15 cellular contexts compared by ENCODE assay signal in genomic region chr1:33332881-33333280, GRCh38. TPM values are rescaled to one million over a fixed set of nuclear protein-coding genes. Genes with fewer than 3 reads are reported as not detected.
A peak's percentile ranks its signal among the peaks of the same experiment; 100 is the strongest.
DNase-seq lines count a peak whose midpoint lies in the region; ATAC-seq and TF ChIP-seq lines count a peak whose summit lies in the region.
"Had no signal": no experiment of that assay in that cellular context is flagged by ENCODE, and none has a peak within 500 bp of the region (broad histone marks: within the 10 kb centered on the region; RNA-seq: fewer than 3 reads in every experiment).

No MANE protein-coding gene starts in this region.

- no CpG with 5 or more reads among the region's 5 CpGs for WGBS in mesendoderm (ENCODE audit: extremely low coverage, insufficient coverage, low lambda C conversion rate)

- ATAC-seq in HG02852 (IDR thresholded peaks at IDR 0.05; ENCODE audit: unreplicated experiment) = no peak
- ATAC-seq: body of pancreas; K562; stimulated activated memory B cell treated with anti-CD40 and anti-IgM and Interleukin-4, amounts not matched to agents 10 μg/mL and 1 μg/mL and 100 μg/mL, for 72 hours had no signal

- H3K4me1 ChIP-seq in mesendoderm (ENCODE audit: control insufficient read depth, low read depth, low read length) = peaks cover 3% of the 10 kb centered on the region
- peaks cover 42% of the 10 kb centered on the region for H3K4me1 ChIP-seq in stomach smooth muscle (ENCODE audit: control insufficient read depth, insufficient read depth, low read length)

- POLR2A ChIA-PET in RWPE1 (lab: Yijun Ruan, JAX; ENCODE audit: low non-redundant PET) = no interaction called here

- H3K27ac ChIP-seq in RWPE1 (peak overlapping the region; percentile 70), cingulate gyrus (ENCODE audit: low read depth, low read length) (peak overlapping the region; percentile 67), mesendoderm (ENCODE audit: low read depth, low read length) (no peak overlapping the region), stomach smooth muscle (ENCODE audit: low read length) (peak overlapping the region; percentile 79)

- H2BK15ac ChIP-seq in mesendoderm (replicated peaks; ENCODE audit: low read depth) = no peak overlapping the region

- H3K36me3 ChIP-seq in mesendoderm (ENCODE audit: control insufficient read depth, insufficient read depth, low read length) = peaks cover 3% of the 10 kb centered on the region
- H3K36me3 ChIP-seq in stomach smooth muscle (ENCODE audit: control insufficient read depth in 2 of 2, insufficient read depth in 2 of 2, low read length in 2 of 2) = peaks cover 45 to 53% of the 10 kb centered on the region in 2 donors

- H3K4me2 ChIP-seq in mesendoderm (ENCODE audit: low read length) = no peak overlapping the region

- H3K79me2 ChIP-seq in mesendoderm (ENCODE audit: control insufficient read depth, insufficient read depth, low read length) = no peaks in the 10 kb centered on the region

- H3K4ac ChIP-seq in mesendoderm (ENCODE audit: low read depth, low read length) = no peak overlapping the region

- CTCF ChIA-PET in RWPE1 (lab: Yijun Ruan, JAX) = interaction anchor here (0.7 kb wide), 1 partner anchor 123 kb away, joined by 3 read pairs; no protein-coding TSS in a partner anchor

- H3K9me3 ChIP-seq in stomach smooth muscle (ENCODE audit: control insufficient read depth in 2 of 2, low read length in 2 of 2) = no peaks in the 10 kb centered on the region
- H3K9me3 ChIP-seq: body of pancreas had no signal

- H3K23ac ChIP-seq in mesendoderm (ENCODE audit: low read length) = peak overlapping the region; percentile 11

- DNase-seq in RWPE1 (ENCODE audit: low spot score) = no peak
- no peak for DNase-seq in mesendoderm
- DNase-seq in activated CD8-positive, alpha-beta memory T cell treated with anti-CD3 and anti-CD28 coated beads, Interleukin-2, amount 50 U/mL, for 48 hours = no peak
- DNase-seq in UCSD-AML1 (lab: John Stamatoyannopoulos, UW; ENCODE audit: unreplicated experiment) = no peak
- no peak for DNase-seq in DMS53 (lab: John Stamatoyannopoulos, UW)
- DNase-seq: CD4-positive, alpha-beta T cell; NCI-H146; NCI-H526 treated with DMSO at 0.1 percent for 48 hours; SIG-M5 had no signal

- no peak overlapping the region for H4K5ac ChIP-seq in mesendoderm (ENCODE audit: low read length)

- H4K8ac ChIP-seq in mesendoderm (ENCODE audit: low read depth, low read length) = no peak overlapping the region

- H3K56ac ChIP-seq in mesendoderm (ENCODE audit: low read length) = no peak overlapping the region

- H3K79me1 ChIP-seq in mesendoderm (ENCODE audit: low read length) = peaks cover 2% of the 10 kb centered on the region

- H3K27me3 ChIP-seq in mesendoderm (ENCODE audit: insufficient read depth, low read length, poor library complexity) = no peaks in the 10 kb centered on the region
- H3K27me3 ChIP-seq in stomach smooth muscle (ENCODE audit: control insufficient read depth in 1 of 2, insufficient read depth in 2 of 2, low read length in 2 of 2) = no peaks in the 10 kb centered on the region
- H3K27me3 ChIP-seq: body of pancreas had no signal

- no peak for TF ChIP-seq CTCF in RWPE1 (conservative IDR thresholded peaks at IDR 0.05; ENCODE audit: low read depth)

- H2AK5ac ChIP-seq in mesendoderm (ENCODE audit: low read length) = no peak overlapping the region

- H3K4me3 ChIP-seq in mesendoderm (ENCODE audit: low read length) (no peak overlapping the region), stomach smooth muscle (ENCODE audit: low read length in 2 of 2) (no peak overlapping the region)
- H3K4me3 ChIP-seq: body of pancreas, K562 had no signal

- no peak overlapping the region for H2BK5ac ChIP-seq in mesendoderm (ENCODE audit: low read length)

- no peak overlapping the region for H2BK120ac ChIP-seq in mesendoderm (ENCODE audit: low read depth, low read length)

- no peak overlapping the region for H3K18ac ChIP-seq in mesendoderm (ENCODE audit: low read length)

- H3K9ac ChIP-seq in mesendoderm (ENCODE audit: low read length) = no peak overlapping the region
- H3K9ac ChIP-seq in stomach smooth muscle (ENCODE audit: low read length in 2 of 2) = peak overlapping the region; percentile 41 to 60

RNA-seq across cellular contexts. Expression of gene A3GALT2, which starts 12.0 kb away (rescaled TPM):
- not detected for polyA plus RNA-seq in mesendoderm (2013, experiment 1 of 2)
- polyA plus RNA-seq in mesendoderm (2013, experiment 2 of 2) = not detected
- polyA plus RNA-seq: K562 had no signal
